23 cellular contexts compared by ENCODE assay signal in genomic region chr9:19931066-19931465, GRCh38.
"Had no signal": no experiment of that assay in that cellular context is flagged by ENCODE, and none has a peak within 500 bp of the region (broad histone marks: within the 10 kb centered on the region; RNA-seq: fewer than 3 reads in every experiment).

No MANE protein-coding gene starts in this region.

- H3K27me3 Mint-ChIP-seq: brain had no signal

- DNase-seq: activated CD4-positive, alpha-beta T cell treated with anti-CD3 and anti-CD28 coated beads for 4 hours; activated CD8-positive, alpha-beta memory T cell treated with anti-CD3 and anti-CD28 coated beads, Interleukin-2, amount 10 ng/mL, durations not matched to agents 7 days and 5 days; activated gamma-delta T cell; activated naive CD4-positive, alpha-beta T cell treated with anti-CD3 and anti-CD28 coated beads for 36 hours; activated T-cell treated with anti-CD3 and anti-CD28 coated beads, Interleukin-2, amount 50 U/mL, for 24 hours; amygdala; NCI-H1105 treated with DMSO at 0.1 percent for 48 hours; NCI-H1436 treated with DMSO at 0.1 percent for 48 hours; NCI-H187; NCI-H2081; NCI-H510A treated with DMSO at 0.1 percent for 48 hours; NCI-H69; Peyer's patch; Right ventricle myocardium superior; SJCRH30; SK-N-SH; T-helper 17 cell; T-helper 9 cell had no signal

- H3K36me3 Mint-ChIP-seq: activated CD8-positive, alpha-beta memory T cell treated with anti-CD3 and anti-CD28 coated beads, Interleukin-2, amount 10 ng/mL, durations not matched to agents 7 days and 5 days; activated naive CD8-positive, alpha-beta T cell; brain had no signal

- H3K9me3 Mint-ChIP-seq: activated naive CD4-positive, alpha-beta T cell treated with anti-CD3 and anti-CD28 coated beads for 36 hours; activated T-cell treated with anti-CD3 and anti-CD28 coated beads, Interleukin-2, amount 50 U/mL, for 24 hours; central memory CD8-positive, alpha-beta T cell had no signal

- ATAC-seq: activated CD4-positive, CD25-positive, alpha-beta regulatory T cell treated with anti-CD3 and anti-CD28 coated beads, Interleukin-2, amount 50 U/mL, for 24 hours; activated CD8-positive, alpha-beta memory T cell treated with anti-CD3 and anti-CD28 coated beads, Interleukin-2, amount 10 ng/mL, durations not matched to agents 7 days and 5 days; K562; T-helper 17 cell had no signal

- H3K4me3 Mint-ChIP-seq: activated CD8-positive, alpha-beta memory T cell treated with anti-CD3 and anti-CD28 coated beads, Interleukin-2, amount 10 ng/mL, durations not matched to agents 7 days and 5 days; activated naive CD4-positive, alpha-beta T cell treated with anti-CD3 and anti-CD28 coated beads for 36 hours; activated naive CD8-positive, alpha-beta T cell; activated T-cell treated with anti-CD3 and anti-CD28 coated beads, Interleukin-2, amount 50 U/mL, for 24 hours; brain; central memory CD8-positive, alpha-beta T cell; T-helper 17 cell had no signal

- H3K27ac Mint-ChIP-seq: activated CD8-positive, alpha-beta memory T cell treated with anti-CD3 and anti-CD28 coated beads, Interleukin-2, amount 10 ng/mL, durations not matched to agents 7 days and 5 days; activated naive CD4-positive, alpha-beta T cell treated with anti-CD3 and anti-CD28 coated beads for 36 hours; activated naive CD8-positive, alpha-beta T cell; activated T-cell treated with anti-CD3 and anti-CD28 coated beads, Interleukin-2, amount 50 U/mL, for 24 hours; brain; T-helper 17 cell had no signal
